In the genomic region with DNA sequence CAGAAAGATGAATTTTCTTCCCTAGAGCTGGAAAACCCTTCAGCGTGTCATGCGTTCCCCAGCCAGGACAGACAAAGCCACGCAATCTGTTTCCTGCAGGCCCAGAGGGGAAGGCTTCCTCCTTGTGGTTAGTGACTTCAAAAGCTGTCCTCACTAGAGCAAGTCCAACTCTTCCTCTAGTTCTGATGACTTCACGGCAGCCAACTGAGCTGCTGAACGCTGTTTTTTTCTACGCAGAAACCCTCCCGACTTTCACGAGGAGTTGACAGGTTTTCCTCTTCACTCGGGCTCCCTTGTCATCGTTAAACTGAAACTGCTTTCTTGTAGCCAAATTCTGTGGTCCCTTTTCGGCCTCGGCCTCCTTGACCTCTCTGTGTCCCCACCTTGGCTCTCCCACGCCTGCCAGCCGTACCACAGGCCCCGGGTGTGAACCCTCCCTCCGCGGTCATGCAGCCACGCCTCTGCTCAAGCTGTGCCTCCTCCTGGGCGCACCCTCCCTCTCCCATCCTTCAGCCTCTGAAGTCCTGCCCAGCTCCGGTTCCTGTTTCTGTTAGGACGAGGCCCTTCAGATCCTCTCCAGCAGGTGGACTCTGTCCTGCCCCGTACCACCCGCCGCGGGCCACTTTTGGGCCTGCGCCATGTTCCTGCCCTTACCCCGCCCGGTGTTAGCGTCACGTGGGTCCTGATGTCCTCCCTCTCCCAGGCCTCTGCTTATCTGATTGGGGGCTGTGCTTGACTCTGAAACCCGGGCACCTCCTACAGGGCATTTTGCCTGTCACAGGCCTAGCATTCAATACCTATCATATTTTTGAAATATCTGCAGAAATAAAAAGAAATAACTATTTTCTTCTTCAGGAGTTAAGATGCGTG, we compare ENCODE assay signal across 8 cellular contexts. TPM values are rescaled to one million over a fixed set of nuclear protein-coding genes. Genes with fewer than 3 reads are reported as not detected.
DNase-seq lines count a peak whose midpoint lies in the region; ATAC-seq lines count a peak whose summit lies in the region.

No MANE protein-coding gene starts in this region.

- H3K27me3 Mint-ChIP-seq in activated CD4-positive, alpha-beta memory T cell treated with anti-CD3 and anti-CD28 coated beads, Interleukin-2, amount 10 ng/mL, durations not matched to agents 7 days and 5 days: no peaks in the 10 kb centered on the region

- H3K4me1 Mint-ChIP-seq in activated CD4-positive, alpha-beta memory T cell treated with anti-CD3 and anti-CD28 coated beads, Interleukin-2, amount 10 ng/mL, durations not matched to agents 7 days and 5 days: peaks cover 35% of the 10 kb centered on the region

- peak overlapping the region; percentile 48 to 80 for H3K9ac ChIP-seq in duodenal mucosa (ENCODE audit: low read depth in 1 of 2, low read length in 2 of 2)

- peak; percentile 68 for ATAC-seq in GM18858 (IDR thresholded peaks at IDR 0.05; ENCODE audit: unreplicated experiment)
- ATAC-seq in HG03066 (IDR thresholded peaks at IDR 0.05; ENCODE audit: low read depth, unreplicated experiment): peak; percentile 93

- peak overlapping the region; percentile 93 for H3K27ac Mint-ChIP-seq in activated CD4-positive, alpha-beta memory T cell treated with anti-CD3 and anti-CD28 coated beads, Interleukin-2, amount 10 ng/mL, durations not matched to agents 7 days and 5 days

- peak overlapping the region; percentile 57 to 66 for H3K4me3 ChIP-seq in duodenal mucosa (ENCODE audit: low read depth in 1 of 2, low read length in 2 of 2)

- H3K4me3 Mint-ChIP-seq in activated CD4-positive, alpha-beta memory T cell treated with anti-CD3 and anti-CD28 coated beads, Interleukin-2, amount 10 ng/mL, durations not matched to agents 7 days and 5 days: peak overlapping the region; percentile 81

- peak; percentile 67 for DNase-seq in 8988T
- peak; percentile 59 for DNase-seq in NCI-H524 treated with DMSO at 0.1 percent for 48 hours (lab: John Stamatoyannopoulos, UW)
- DNase-seq in activated CD4-positive, alpha-beta memory T cell treated with anti-CD3 and anti-CD28 coated beads, Interleukin-2, amount 10 ng/mL, durations not matched to agents 7 days and 5 days: peak; percentile 87
- DNase-seq in mesenteric fat pad (ENCODE audit: low spot score): peak; percentile 94
- peak; percentile 75 to 76 for DNase-seq in stimulated activated CD8-positive, alpha-beta memory T cell treated with anti-CD3 and anti-CD28 coated beads, Interleukin-15, amount 100 ng/mL, for 48 hours (ENCODE audit: low read depth in 2 of 2)

- peak overlapping the region; percentile 55 for H3K27ac ChIP-seq in duodenal mucosa (ENCODE audit: low read depth, low read length)

- H3K9me3 Mint-ChIP-seq in activated CD4-positive, alpha-beta memory T cell treated with anti-CD3 and anti-CD28 coated beads, Interleukin-2, amount 10 ng/mL, durations not matched to agents 7 days and 5 days: no peaks in the 10 kb centered on the region

- no peaks in the 10 kb centered on the region for H3K9me3 ChIP-seq in duodenal mucosa (ENCODE audit: control insufficient read depth in 1 of 2, low read length in 2 of 2)

- H3K4me1 ChIP-seq in duodenal mucosa (ENCODE audit: control insufficient read depth in 1 of 2, insufficient read depth in 2 of 2, low read length in 2 of 2): peaks cover 17 to 23% of the 10 kb centered on the region in 2 donors

- CTCF ChIA-PET in activated CD4-positive, alpha-beta memory T cell treated with anti-CD3 and anti-CD28 coated beads, Interleukin-2, amount 10 ng/mL, durations not matched to agents 7 days and 5 days (lab: Charles Lee): interaction anchor here (0.5 to 2.1 kb wide), 8 partner anchors 10 to 592 kb away, joined by 3 to 9 read pairs (median 4); no protein-coding TSS in a partner anchor

- H3K36me3 Mint-ChIP-seq in activated CD4-positive, alpha-beta memory T cell treated with anti-CD3 and anti-CD28 coated beads, Interleukin-2, amount 10 ng/mL, durations not matched to agents 7 days and 5 days (ENCODE audit: low read depth): no peaks in the 10 kb centered on the region

- H3K36me3 ChIP-seq in duodenal mucosa (ENCODE audit: control insufficient read depth in 1 of 2, insufficient read depth in 2 of 2, low read length in 2 of 2): no peaks in the 10 kb centered on the region

- no peaks in the 10 kb centered on the region for H3K27me3 ChIP-seq in duodenal mucosa (ENCODE audit: control insufficient read depth in 1 of 2, insufficient read depth in 2 of 2, low read length in 2 of 2)

- POLR2A ChIA-PET in activated CD4-positive, alpha-beta memory T cell treated with anti-CD3 and anti-CD28 coated beads, Interleukin-2, amount 10 ng/mL, durations not matched to agents 7 days and 5 days (lab: Charles Lee): interaction anchor here (0.7 to 1.7 kb wide), 6 partner anchors 14 to 42 kb away, joined by 3 to 5 read pairs (median 3); no protein-coding TSS in a partner anchor

RNA-seq across cellular contexts. Expression of a gene that starts 39.3 kb away (rescaled TPM):
- total RNA-seq in activated CD4-positive, alpha-beta memory T cell treated with anti-CD3 and anti-CD28 coated beads, Interleukin-2, amount 10 ng/mL, durations not matched to agents 7 days and 5 days: 10 to 100 TPM; 21.1 to 22.4 TPM
- 115 TPM for total RNA-seq in mesenteric fat pad

Comparison
In these comparisons a context has a peak if more than half of its experiments do, and no peak if none do; other contexts are left out.
1. Peak in every context shown above with its lines: DNase-seq, ATAC-seq, H3K4me3 ChIP-seq and H3K27ac ChIP-seq.